21 cellular contexts compared by ENCODE assay signal in the genomic region with DNA sequence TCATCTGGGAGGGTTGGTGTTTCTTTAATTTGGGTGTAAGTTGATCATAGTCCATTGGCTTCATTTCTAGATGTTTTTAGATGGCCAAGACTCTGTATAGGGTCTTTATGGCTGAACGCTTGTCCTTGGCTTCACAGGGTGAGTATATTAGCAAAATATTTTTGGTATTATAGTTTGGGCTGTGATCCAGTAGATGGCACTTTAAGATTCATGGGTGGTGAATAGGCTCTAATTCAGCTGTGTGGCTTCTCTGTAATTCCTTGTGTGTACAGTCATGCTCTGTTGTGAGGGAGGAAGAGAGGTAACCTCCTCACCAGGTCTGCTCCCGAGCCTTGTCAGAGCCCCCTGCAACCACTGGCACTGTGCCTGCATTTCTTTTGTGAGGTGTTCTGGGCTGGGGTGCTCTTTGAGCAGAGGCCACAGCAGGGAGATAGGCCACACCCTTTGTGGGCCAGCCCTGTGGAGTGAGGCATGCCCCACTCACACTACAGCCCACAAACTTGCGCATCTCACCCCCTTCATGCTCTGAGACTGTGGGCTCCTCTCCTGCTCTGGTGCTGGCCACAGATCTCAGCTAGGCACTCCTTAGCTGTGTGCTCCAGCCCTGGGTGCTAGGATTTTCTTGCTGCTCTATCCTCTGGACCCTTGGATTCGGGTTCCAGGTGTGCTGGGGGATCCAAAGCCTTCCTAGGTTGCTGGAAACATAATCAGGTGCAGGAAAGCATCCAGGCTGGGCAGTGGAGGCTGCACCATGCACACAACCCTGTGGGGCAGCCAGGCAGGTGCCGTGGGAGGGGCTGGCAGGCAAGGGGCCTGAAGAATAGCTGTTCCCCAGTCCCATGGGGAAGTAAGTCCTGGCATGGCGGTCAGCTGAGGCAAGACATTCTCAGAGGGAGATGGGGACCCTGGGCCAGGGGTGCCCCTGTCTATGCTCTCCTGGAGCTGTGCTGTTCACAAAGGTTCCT.
"Had no signal": no experiment of that assay in that cellular context is flagged by ENCODE, and none has a peak within 500 bp of the region (broad histone marks: within the 10 kb centered on the region; RNA-seq: fewer than 3 reads in every experiment).

No MANE protein-coding gene starts in this region.

- H3K9me3 ChIP-seq: gastrocnemius medialis, neutrophil had no signal

- H3K27ac ChIP-seq: breast epithelium, epithelial cell of prostate, gastrocnemius medialis, heart right ventricle, left ventricle myocardium inferior, neutrophil, tibial nerve, WERI-Rb-1 had no signal

- H3K36me3 ChIP-seq: breast epithelium, gastrocnemius medialis, heart right ventricle, left ventricle myocardium inferior, neutrophil, tibial nerve, WERI-Rb-1 had no signal

- DNase-seq: activated CD4-positive, alpha-beta T cell treated with anti-CD3 and anti-CD28 coated beads, Interleukin-2, amount 10 ng/mL, durations not matched to agents 24 days and 14 days; activated CD8-positive, alpha-beta memory T cell treated with anti-CD3 and anti-CD28 coated beads, Interleukin-2, amount 50 U/mL, for 48 hours; activated gamma-delta T cell; activated T-cell treated with anti-CD3 and anti-CD28 coated beads, Interleukin-2, amount 50 U/mL, for 72 hours; amygdala; cerebellar nuclear complex; dermis blood vessel endothelial cell; effector memory CD8-positive, alpha-beta T cell; gastrocnemius medialis; heart right ventricle; islet precursor cell; left ventricle myocardium inferior; naive thymus-derived CD8-positive, alpha-beta T cell; stimulated activated CD4-positive, alpha-beta T cell treated with anti-CD3 and anti-CD28 coated beads, Interleukin-12 subunit alpha, Interleukin-12 subunit beta, amount 100 ng/mL, for 4 hours; stimulated activated naive B cell treated with anti-CD40 and anti-IgM and Interleukin-4, amounts not matched to agents 10 μg/mL and 1 μg/mL and 100 μg/mL, for 72 hours; substantia nigra; WERI-Rb-1 had no signal

- H3K4me1 ChIP-seq: breast epithelium, gastrocnemius medialis, heart right ventricle, left ventricle myocardium inferior, tibial nerve had no signal

- H3K4me3 ChIP-seq: breast epithelium, gastrocnemius medialis, heart right ventricle, left ventricle myocardium inferior, tibial nerve had no signal

- H3K27me3 ChIP-seq: breast epithelium, gastrocnemius medialis, heart right ventricle, neutrophil, tibial nerve had no signal
